Comparison of ENCODE assay signal across 1 cellular context in genomic region chr7:43583424-43584199, GRCh38.
TF ChIP-seq lines count a peak whose summit lies in the region.

No MANE protein-coding gene starts in this region.

TF ChIP-seq in H1, 55 proteins besides CTCF, POLR2A, EP300 and RAD21 (continued from another document):
- TF ChIP-seq E2F6 (IDR thresholded peaks at IDR 0.05) (no peak), CBX5 (IDR thresholded peaks at IDR 0.05; ENCODE audit: low read depth, low read length) (no peak), PHF8 (conservative IDR thresholded peaks at IDR 0.05; ENCODE audit: low read depth, low read length) (peak; percentile 8; the same call in 1 of the 2 replicates), CTBP2 (IDR thresholded peaks at IDR 0.05; ENCODE audit: borderline replicate concordance, insufficient read depth, insufficient read length, low read length) (no peak), CHD1 (IDR thresholded peaks at IDR 0.05; ENCODE audit: low read depth, low read length) (no peak), ASH2L (IDR thresholded peaks at IDR 0.05; ENCODE audit: low read length) (peak; percentile 79), EGR1 (IDR thresholded peaks at IDR 0.05; ENCODE audit: borderline replicate concordance, low read depth, low read length) (no peak), CBX8 (IDR thresholded peaks at IDR 0.05; ENCODE audit: borderline replicate concordance, low read depth, low read length) (no peak), BACH1 (IDR thresholded peaks at IDR 0.05; ENCODE audit: low read length) (peak; percentile 42), MAX (IDR thresholded peaks at IDR 0.05) (peak; percentile 55), USF2 (IDR thresholded peaks at IDR 0.05; ENCODE audit: low read length) (no peak), POU5F1 (IDR thresholded peaks at IDR 0.05; ENCODE audit: low read depth, low read length) (no peak), SRF (IDR thresholded peaks at IDR 0.05; ENCODE audit: low read depth, low read length) (no peak), HDAC2 (IDR thresholded peaks at IDR 0.05; ENCODE audit: borderline replicate concordance in 1 of 2, low read depth in 2 of 2, low read length in 2 of 2) (peak in 1 of 2 experiments; percentile 57; a peak in 1 of 4 replicates), KDM4A (IDR thresholded peaks at IDR 0.05; ENCODE audit: low read depth, low read length, severe bottlenecking) (peak; percentile 90), MAFK (IDR thresholded peaks at IDR 0.05; ENCODE audit: low read depth, low read length) (no peak), TAF1 (IDR thresholded peaks at IDR 0.05; ENCODE audit: low read depth, low read length) (no peak), TEAD4 (IDR thresholded peaks at IDR 0.05; ENCODE audit: low read depth, low read length) (no peak), ATF3 (IDR thresholded peaks at IDR 0.05; ENCODE audit: insufficient read depth, low read depth, low read length) (no peak), NANOG (IDR thresholded peaks at IDR 0.05; ENCODE audit: insufficient read depth, low read depth, low read length, poor library complexity, severe bottlenecking) (no peak), JUND (IDR thresholded peaks at IDR 0.05; ENCODE audit: low read length) (no peak), YY1 (IDR thresholded peaks at IDR 0.05; ENCODE audit: low read depth, low read length) (no peak)
TF ChIP-seq in H1: peak in this region for 8.
